1 cellular context compared by ENCODE assay signal in the genomic region with DNA sequence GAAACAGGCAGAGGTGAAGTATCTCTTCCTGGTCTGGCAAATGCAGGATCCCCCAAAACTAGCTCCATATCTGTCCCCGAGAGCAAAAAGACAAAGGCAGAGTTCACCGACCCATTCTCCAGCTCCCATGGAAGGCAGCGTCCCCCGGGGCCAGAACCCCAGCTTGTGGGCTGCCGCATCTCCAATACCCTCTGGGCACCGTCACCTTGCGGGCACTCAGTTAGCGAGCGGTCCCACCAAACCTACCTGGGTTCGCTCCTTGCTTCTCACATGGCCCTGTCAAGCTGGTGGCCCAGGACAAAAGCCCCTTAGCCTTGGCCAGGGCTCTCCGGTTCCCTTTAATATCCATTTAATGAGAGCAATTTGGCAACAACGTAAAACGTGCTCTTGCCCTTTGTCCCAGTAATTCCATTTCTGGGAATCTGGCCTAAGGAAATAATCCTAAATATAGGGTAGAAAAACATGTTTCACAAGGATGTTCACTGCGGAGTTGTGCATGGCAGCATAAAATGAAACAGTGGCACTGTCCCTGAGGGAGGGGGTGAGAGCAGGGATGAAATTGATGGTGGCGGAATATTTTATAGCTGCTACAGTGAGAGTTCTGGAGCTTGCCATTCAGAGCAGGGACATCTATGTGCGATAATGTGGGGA.
TF ChIP-seq lines count a peak whose summit lies in the region.

No MANE protein-coding gene starts in this region.

TF ChIP-seq in WTC11, 78 proteins besides CTCF, POLR2A, EP300 and RAD21 (continued from another document):
- TF ChIP-seq, protein P1, sequence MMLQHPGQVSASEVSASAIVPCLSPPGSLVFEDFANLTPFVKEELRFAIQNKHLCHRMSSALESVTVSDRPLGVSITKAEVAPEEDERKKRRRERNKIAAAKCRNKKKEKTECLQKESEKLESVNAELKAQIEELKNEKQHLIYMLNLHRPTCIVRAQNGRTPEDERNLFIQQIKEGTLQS (CRISPR knock-in tag; conservative IDR thresholded peaks at IDR 0.05), result no peak
- TF ChIP-seq MYBL2 (CRISPR knock-in tag; IDR thresholded peaks at IDR 0.05), result no peak
- no peak for TF ChIP-seq NFATC4 (CRISPR knock-in tag; IDR thresholded peaks at IDR 0.05)
